Comparison of ENCODE assay signal across 14 cellular contexts in genomic region chr12:52319097-52319496, GRCh38. TPM values are rescaled to one million over a fixed set of nuclear protein-coding genes. Genes with fewer than 3 reads are reported as not detected.
DNase-seq lines count a peak whose midpoint lies in the region; ATAC-seq and TF ChIP-seq lines count a peak whose summit lies in the region.
"Had no signal": no experiment of that assay in that cellular context is flagged by ENCODE, and none has a peak within 500 bp of the region (broad histone marks: within the 10 kb centered on the region; RNA-seq: fewer than 3 reads in every experiment).

No MANE protein-coding gene starts in this region.

- peaks cover 9% of the 10 kb centered on the region for H3K27me3 ChIP-seq in BJ (ENCODE audit: control insufficient read depth, insufficient read depth, low read length)
- H3K27me3 ChIP-seq in DND-41 (ENCODE audit: insufficient read depth, low read length, poor library complexity), result no peaks in the 10 kb centered on the region
- peaks cover 15% of the 10 kb centered on the region; the same call in 1 of the 2 replicates for H3K27me3 ChIP-seq in OCI-LY1 (ENCODE audit: insufficient read depth, low read length)
- H3K27me3 ChIP-seq in CD8-positive, alpha-beta memory T cell (ENCODE audit: insufficient read depth, low read length, poor library complexity, severe bottlenecking), result peaks cover 4% of the 10 kb centered on the region
- H3K27me3 ChIP-seq: thyroid gland had no signal

- H3K27ac ChIP-seq in DND-41 (ENCODE audit: low read length) (no peak overlapping the region), OCI-LY1 (ENCODE audit: low read depth, low read length, poor library complexity, severe bottlenecking) (no peak overlapping the region)
- H3K27ac ChIP-seq in CD8-positive, alpha-beta memory T cell (ENCODE audit: low read depth, low read length), result no peak overlapping the region
- H3K27ac ChIP-seq: heart left ventricle, thyroid gland had no signal

- H3K9me3 Mint-ChIP-seq in CD8-positive, alpha-beta memory T cell, result no peaks in the 10 kb centered on the region
- no peaks in the 10 kb centered on the region for H3K9me3 Mint-ChIP-seq in activated CD4-positive, alpha-beta T cell treated with anti-CD3 and anti-CD28 coated beads for 36 hours (ENCODE audit: low read depth)

- no peaks in the 10 kb centered on the region for H3K36me3 ChIP-seq in BJ (ENCODE audit: control insufficient read depth, insufficient read depth, low read length)
- H3K36me3 ChIP-seq in DND-41 (ENCODE audit: insufficient read depth, low read length), result no peaks in the 10 kb centered on the region
- no peaks in the 10 kb centered on the region for H3K36me3 ChIP-seq in OCI-LY1 (ENCODE audit: insufficient read depth, low read length)
- H3K36me3 ChIP-seq in CD8-positive, alpha-beta memory T cell (ENCODE audit: insufficient read depth, low read length), result no peaks in the 10 kb centered on the region
- H3K36me3 ChIP-seq: heart left ventricle, thyroid gland had no signal

- no peak overlapping the region for H3K27ac Mint-ChIP-seq in CD8-positive, alpha-beta memory T cell
- H3K27ac Mint-ChIP-seq in activated CD4-positive, alpha-beta T cell treated with anti-CD3 and anti-CD28 coated beads for 36 hours, result no peak overlapping the region
- H3K27ac Mint-ChIP-seq: T-helper 17 cell had no signal

- intact Hi-C loops in activated CD4-positive, alpha-beta T cell treated with anti-CD3 and anti-CD28 coated beads for 36 hours (cut with DNase I, micrococcal nuclease), result loop anchor here in 1 of 2 experiments (5.0 kb wide), 1 partner anchor 37 kb away; no protein-coding TSS in a partner anchor

- H3K27me3 Mint-ChIP-seq in CD8-positive, alpha-beta memory T cell, result peaks cover 29 to 54% of the 10 kb centered on the region in 2 donors
- peaks cover 18% of the 10 kb centered on the region for H3K27me3 Mint-ChIP-seq in activated CD4-positive, alpha-beta T cell treated with anti-CD3 and anti-CD28 coated beads for 36 hours

- no peak overlapping the region for H3K4me2 ChIP-seq in DND-41 (ENCODE audit: insufficient read depth, low read length)
- no peak overlapping the region for H3K4me2 ChIP-seq in OCI-LY1 (ENCODE audit: low read length)

- POLR2A ChIA-PET in BJ (lab: Charles Lee), result no interaction called here
- POLR2A ChIA-PET in CD8-positive, alpha-beta memory T cell (lab: Charles Lee), result no interaction called here
- POLR2A ChIA-PET in activated CD4-positive, alpha-beta T cell treated with anti-CD3 and anti-CD28 coated beads for 36 hours (lab: Charles Lee), result no interaction called here

- H3K4me1 ChIP-seq in DND-41 (ENCODE audit: insufficient read depth, low read length) (no peaks in the 10 kb centered on the region), OCI-LY1 (ENCODE audit: insufficient read depth, low read length, severe bottlenecking) (no peaks in the 10 kb centered on the region)
- no peaks in the 10 kb centered on the region for H3K4me1 ChIP-seq in CD8-positive, alpha-beta memory T cell (ENCODE audit: insufficient read depth, low read length)
- H3K4me1 ChIP-seq: heart left ventricle had no signal

- CTCF ChIA-PET in BJ (lab: Yijun Ruan, JAX), result interaction anchor here (0.8 to 2.3 kb wide), 8 partner anchors 8 to 162 kb away, joined by 3 to 10 read pairs (median 6); no protein-coding TSS in a partner anchor
- CTCF ChIA-PET in CD8-positive, alpha-beta memory T cell (lab: Charles Lee), result interaction anchor here (2.0 kb wide), 1 partner anchor 9 kb away, joined by 11 read pairs; no protein-coding TSS in a partner anchor
- CTCF ChIA-PET in activated CD4-positive, alpha-beta T cell treated with anti-CD3 and anti-CD28 coated beads for 36 hours (lab: Charles Lee), result interaction anchor here (1.0 to 1.9 kb wide), 5 partner anchors 8 to 97 kb away, joined by 3 to 11 read pairs (median 5); no protein-coding TSS in a partner anchor

- H3K36me3 Mint-ChIP-seq in CD8-positive, alpha-beta memory T cell, result no peaks in the 10 kb centered on the region
- H3K36me3 Mint-ChIP-seq in activated CD4-positive, alpha-beta T cell treated with anti-CD3 and anti-CD28 coated beads for 36 hours (ENCODE audit: low read depth), result no peaks in the 10 kb centered on the region

- no peaks in the 10 kb centered on the region for H3F3A ChIP-seq in OCI-LY1 (ENCODE audit: insufficient read depth, low read length)

- H3K4me1 Mint-ChIP-seq in CD8-positive, alpha-beta memory T cell, result peaks cover 0 to 3% (median 0%) of the 10 kb centered on the region in 3 donors
- no peaks in the 10 kb centered on the region for H3K4me1 Mint-ChIP-seq in activated CD4-positive, alpha-beta T cell treated with anti-CD3 and anti-CD28 coated beads for 36 hours

- DNase-seq in BJ (ENCODE audit: low read depth), result no peak
- DNase-seq in DND-41, result peak; percentile 7
- DNase-seq in glomerular visceral epithelial cell (ENCODE audit: extremely low spot score), result peak; percentile 24
- DNase-seq in CD8-positive, alpha-beta memory T cell, result no peak
- DNase-seq in activated CD4-positive, alpha-beta T cell treated with anti-CD3 and anti-CD28 coated beads for 36 hours, result no peak
- DNase-seq: activated CD4-positive, alpha-beta T cell treated with anti-CD3 and anti-CD28 coated beads, Interleukin-2, amount 50 U/mL, for 4 hours; heart left ventricle; mesenchymal stem cell; stimulated activated CD4-positive, alpha-beta T cell treated with anti-CD3 and anti-CD28 coated beads, Interleukin-12 subunit alpha, Interleukin-12 subunit beta, amount 100 ng/mL, for 4 hours; T-helper 17 cell; thyroid gland had no signal

- H4K20me1 ChIP-seq in DND-41 (ENCODE audit: insufficient read depth, low read length), result no peaks in the 10 kb centered on the region; the same call in 1 of the 2 replicates
- H4K20me1 ChIP-seq in OCI-LY1 (ENCODE audit: insufficient read depth, low read length), result no peaks in the 10 kb centered on the region

- H3K9me2 ChIP-seq in OCI-LY1 (ENCODE audit: low read depth, low read length), result no peaks in the 10 kb centered on the region

- TF ChIP-seq CTCF in BJ (IDR thresholded peaks at IDR 0.05; ENCODE audit: insufficient read depth, low read depth, low read length) (peak; percentile 10; the same call in 1 of the 2 replicates), DND-41 (IDR thresholded peaks at IDR 0.05; ENCODE audit: borderline replicate concordance, extremely low read depth, low read length, poor library complexity, severe bottlenecking) (no peak), OCI-LY1 (IDR thresholded peaks at IDR 0.05; ENCODE audit: low read length) (0 out of 2 replicates have a peak, but pooled peaks have one; percentile 5)

- no peaks in the 10 kb centered on the region for H3K9me3 ChIP-seq in DND-41 (ENCODE audit: insufficient read depth, low read length, severe bottlenecking)
- no peaks in the 10 kb centered on the region for H3K9me3 ChIP-seq in OCI-LY1 (ENCODE audit: low read length)
- no peaks in the 10 kb centered on the region for H3K9me3 ChIP-seq in CD8-positive, alpha-beta memory T cell (ENCODE audit: low read length)
- H3K9me3 ChIP-seq: heart left ventricle, thyroid gland had no signal

- H2AFZ ChIP-seq in DND-41 (ENCODE audit: low read depth, low read length) (no peak overlapping the region), OCI-LY1 (ENCODE audit: low read length) (no peak overlapping the region)

- H3K79me2 ChIP-seq in DND-41 (ENCODE audit: insufficient read depth, low read length), result no peaks in the 10 kb centered on the region
- no peaks in the 10 kb centered on the region for H3K79me2 ChIP-seq in OCI-LY1 (ENCODE audit: insufficient read depth, low read length)

- H3K4me3 ChIP-seq in BJ (ENCODE audit: low read depth, low read length), result no peak overlapping the region
- no peak overlapping the region for H3K4me3 ChIP-seq in DND-41 (ENCODE audit: low read depth in 1 of 2, low read length in 2 of 2)
- H3K4me3 ChIP-seq in OCI-LY1 (ENCODE audit: low read depth, low read length, poor library complexity, severe bottlenecking), result no peak overlapping the region
- no peak overlapping the region for H3K4me3 ChIP-seq in CD8-positive, alpha-beta memory T cell (ENCODE audit: low read length)
- H3K4me3 ChIP-seq: heart left ventricle, thyroid gland had no signal

- no peak overlapping the region for H3K4me3 Mint-ChIP-seq in CD8-positive, alpha-beta memory T cell
- no peak overlapping the region for H3K4me3 Mint-ChIP-seq in activated CD4-positive, alpha-beta T cell treated with anti-CD3 and anti-CD28 coated beads for 36 hours
- H3K4me3 Mint-ChIP-seq: T-helper 17 cell had no signal

- H3K9ac ChIP-seq in DND-41 (ENCODE audit: low read depth, low read length) (no peak overlapping the region), OCI-LY1 (ENCODE audit: low read length) (no peak overlapping the region)

- ATAC-seq in DND-41 (ENCODE audit: insufficient read depth, low read depth) (no peak), GM18520 (IDR thresholded peaks at IDR 0.05; ENCODE audit: unreplicated experiment) (no peak)
- no peak for ATAC-seq in activated CD4-positive, alpha-beta T cell treated with anti-CD3 and anti-CD28 coated beads for 36 hours
- ATAC-seq: T-helper 17 cell had no signal

RNA-seq across cellular contexts. Expression of gene KRT83, which starts 2.1 kb away (rescaled TPM):
- 0.07 and 0.10 TPM in 2 replicates for polyA plus RNA-seq in BJ (2011; rRNA removed)
- polyA minus RNA-seq in BJ (2011; rRNA and poly(A)+ RNA removed), result not detected in 2 replicates
- total RNA-seq in CD8-positive, alpha-beta memory T cell, result not detected
- not detected for polyA plus RNA-seq in CD8-positive, alpha-beta memory T cell
- total RNA-seq in activated CD4-positive, alpha-beta T cell treated with anti-CD3 and anti-CD28 coated beads for 36 hours, result not detected
- total RNA-seq: heart left ventricle, omental fat pad, T-helper 17 cell had no signal
- polyA plus RNA-seq: heart left ventricle had no signal

RNA-seq across cellular contexts. Expression of gene KRT81, which starts 27.8 kb away (rescaled TPM):
- polyA plus RNA-seq in BJ (2011; rRNA removed), result 15.7 and 24.7 TPM in 2 replicates
- 6.8 TPM in 2 replicates for polyA minus RNA-seq in BJ (2011; rRNA and poly(A)+ RNA removed)
- not detected for total RNA-seq in CD8-positive, alpha-beta memory T cell
- not detected for polyA plus RNA-seq in CD8-positive, alpha-beta memory T cell
- not detected for total RNA-seq in activated CD4-positive, alpha-beta T cell treated with anti-CD3 and anti-CD28 coated beads for 36 hours
- total RNA-seq: heart left ventricle, omental fat pad, T-helper 17 cell had no signal
- polyA plus RNA-seq: heart left ventricle had no signal

RNA-seq across cellular contexts. Expression of gene KRT86, which starts 44.7 kb away (rescaled TPM):
- 1.5 and 2.5 TPM in 2 replicates for polyA plus RNA-seq in BJ (2011; rRNA removed)
- polyA minus RNA-seq in BJ (2011; rRNA and poly(A)+ RNA removed), result 0.41 and 1.1 TPM in 2 replicates
- under 1 TPM in 1 of 2 experiments, not detected in 1; 0.31 TPM for total RNA-seq in CD8-positive, alpha-beta memory T cell
- not detected for polyA plus RNA-seq in CD8-positive, alpha-beta memory T cell
- not detected for total RNA-seq in activated CD4-positive, alpha-beta T cell treated with anti-CD3 and anti-CD28 coated beads for 36 hours
- total RNA-seq: heart left ventricle had no signal
- polyA plus RNA-seq: heart left ventricle had no signal

RNA-seq across cellular contexts. Expression of gene KRT85, which starts 48.2 kb away (rescaled TPM):
- not detected in 2 replicates for polyA plus RNA-seq in BJ (2011; rRNA removed)
- not detected in 2 replicates for polyA minus RNA-seq in BJ (2011; rRNA and poly(A)+ RNA removed)
- not detected for total RNA-seq in CD8-positive, alpha-beta memory T cell
- not detected for polyA plus RNA-seq in CD8-positive, alpha-beta memory T cell
- not detected for total RNA-seq in activated CD4-positive, alpha-beta T cell treated with anti-CD3 and anti-CD28 coated beads for 36 hours
- total RNA-seq: heart left ventricle, omental fat pad, T-helper 17 cell, thyroid gland had no signal
- polyA plus RNA-seq: heart left ventricle had no signal

Comparison
In these comparisons a context has a peak if more than half of its experiments do, and no peak if none do; other contexts are left out.
1. DNase-seq: peak in DND-41 (single experiment) and glomerular visceral epithelial cell (single experiment); none in BJ (single experiment), CD8-positive, alpha-beta memory T cell (0 of 5) and activated CD4-positive, alpha-beta T cell treated with anti-CD3 and anti-CD28 coated beads for 36 hours (single experiment).